1 cellular context compared by ENCODE assay signal in genomic region chr21:30207252-30207579, GRCh38.
TF ChIP-seq lines count a peak whose summit lies in the region.

No MANE protein-coding gene starts in this region.

TF ChIP-seq in GM23338, 12 proteins besides CTCF, POLR2A, EP300 and RAD21 (continued from another document):
- TF ChIP-seq EZH2phosphoT487 (IDR thresholded peaks at IDR 0.05; ENCODE audit: unreplicated experiment) (no peak), POLR2AphosphoS5 (IDR thresholded peaks at IDR 0.05; ENCODE audit: low read depth) (no peak), EZH2 (IDR thresholded peaks at IDR 0.05; ENCODE audit: low read depth, unreplicated experiment) (no peak), NANOG (IDR thresholded peaks at IDR 0.05; ENCODE audit: borderline replicate concordance) (no peak), ZNF331 (CRISPR knock-in tag; IDR thresholded peaks at IDR 0.05; ENCODE audit: low read depth) (no peak), JUNB (IDR thresholded peaks at IDR 0.05; ENCODE audit: unreplicated experiment) (no peak), ZNF462 (CRISPR knock-in tag; IDR thresholded peaks at IDR 0.05) (no peak), CREB1 (CRISPR knock-in tag; IDR thresholded peaks at IDR 0.05; ENCODE audit: low read depth) (no peak), ZNF114 (CRISPR knock-in tag; IDR thresholded peaks at IDR 0.05) (no peak)
